In the genomic region with DNA sequence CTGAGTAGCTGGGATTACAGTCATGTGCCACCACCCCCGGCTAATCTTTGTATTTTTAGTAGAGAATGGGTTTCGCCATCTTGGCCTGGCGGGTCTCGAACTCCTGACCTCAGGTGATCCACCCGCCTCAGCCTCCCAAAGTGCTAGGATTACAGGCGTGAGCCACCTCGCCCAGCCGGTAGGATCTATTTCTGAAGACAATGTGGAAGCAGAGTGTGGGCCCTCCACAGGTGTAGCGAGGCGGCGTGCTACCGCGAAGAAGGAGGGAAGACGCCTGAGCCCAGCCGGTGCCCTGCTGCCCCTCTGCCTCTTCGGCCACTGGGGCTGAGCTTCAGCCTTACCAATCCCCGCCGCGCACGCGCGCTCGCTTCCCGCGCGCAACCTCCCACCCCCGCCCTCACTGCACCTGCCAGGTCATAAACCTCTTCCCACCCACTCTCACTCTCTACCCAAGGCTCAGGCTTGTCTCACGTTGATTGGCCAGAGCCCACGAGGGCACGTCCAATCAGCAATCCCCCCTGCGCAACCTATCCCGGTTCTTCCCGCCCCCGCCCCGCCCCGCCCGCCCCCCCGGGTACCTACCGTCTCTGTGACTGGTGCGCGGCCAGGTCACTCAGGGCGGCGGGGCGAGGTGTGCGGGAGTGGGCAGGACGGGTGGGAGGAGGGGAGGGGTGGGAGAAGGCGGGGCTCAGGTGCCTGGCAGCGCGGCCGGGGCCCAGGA, we compare ENCODE assay signal across 8 cellular contexts. TPM values are rescaled to one million over a fixed set of nuclear protein-coding genes. Genes with fewer than 3 reads are reported as not detected.
DNase-seq lines count a peak whose midpoint lies in the region; ATAC-seq lines count a peak whose summit lies in the region.

No MANE protein-coding gene starts in this region.

- H3K4me3 ChIP-seq in mesodermal cell (ENCODE audit: extremely low read depth, insufficient read depth, low read length, poor library complexity, severe bottlenecking), result peak overlapping the region; percentile 41

- H3K36me3 ChIP-seq in mesodermal cell (ENCODE audit: control insufficient read depth, insufficient read depth, low read length), result no peaks in the 10 kb centered on the region

- 20 to 22% methylated on average over 15 to 27 of the region's 50 CpGs for WGBS in mesodermal cell (ENCODE audit: insufficient coverage in 2 of 2), 2 experiments

- no peak overlapping the region for H3K27ac ChIP-seq in mesodermal cell (ENCODE audit: low read depth, low read length, severe bottlenecking)

- no peaks in the 10 kb centered on the region for H3K9me3 ChIP-seq in mesodermal cell (ENCODE audit: control insufficient read depth, low read length)

- H3K4me1 ChIP-seq in mesodermal cell (ENCODE audit: control insufficient read depth, insufficient read depth, low read length, poor library complexity, severe bottlenecking), result no peaks in the 10 kb centered on the region

- peak; percentile 97 for ATAC-seq in GM18519 (IDR thresholded peaks at IDR 0.05; ENCODE audit: low FRiP score, unreplicated experiment)
- peak; percentile 98 for ATAC-seq in HG02981 (IDR thresholded peaks at IDR 0.05; ENCODE audit: unreplicated experiment)

- DNase-seq in NCI-H2196 treated with DMSO at 0.1 percent for 48 hours (lab: John Stamatoyannopoulos, UW; ENCODE audit: unreplicated experiment), result peak; percentile 97
- peak; percentile 79 to 80 for DNase-seq in activated CD4-positive, alpha-beta T cell treated with anti-CD3 and anti-CD28 coated beads, Interleukin-2, amount 50 U/mL, for 48 hours
- peak; percentile 10 to 12 for DNase-seq in dermis microvascular lymphatic vessel endothelial cell (ENCODE audit: low read depth in 2 of 2)
- DNase-seq in stimulated activated CD8-positive, alpha-beta memory T cell treated with anti-CD3 and anti-CD28 coated beads, Interleukin-12 subunit alpha, Interleukin-12 subunit beta, amount 100 ng/mL, for 24 hours (ENCODE audit: extremely low read depth), result peak; percentile 52
- no peak for DNase-seq in dedifferentiated amniotic fluid mesenchymal stem cell (ENCODE audit: extremely low spot score)

RNA-seq across cellular contexts. Expression of gene HOOK1, which starts 0.4 kb away (rescaled TPM):
- under 0.01 TPM in 2 replicates for total RNA-seq in dermis microvascular lymphatic vessel endothelial cell
- 1.0 TPM for polyA plus RNA-seq in mesodermal cell (2013, experiment 1 of 2)
- 1.0 TPM for polyA plus RNA-seq in mesodermal cell (2013, experiment 2 of 2)
